ENCODE assay signal across 13 cellular contexts in the genomic region with DNA sequence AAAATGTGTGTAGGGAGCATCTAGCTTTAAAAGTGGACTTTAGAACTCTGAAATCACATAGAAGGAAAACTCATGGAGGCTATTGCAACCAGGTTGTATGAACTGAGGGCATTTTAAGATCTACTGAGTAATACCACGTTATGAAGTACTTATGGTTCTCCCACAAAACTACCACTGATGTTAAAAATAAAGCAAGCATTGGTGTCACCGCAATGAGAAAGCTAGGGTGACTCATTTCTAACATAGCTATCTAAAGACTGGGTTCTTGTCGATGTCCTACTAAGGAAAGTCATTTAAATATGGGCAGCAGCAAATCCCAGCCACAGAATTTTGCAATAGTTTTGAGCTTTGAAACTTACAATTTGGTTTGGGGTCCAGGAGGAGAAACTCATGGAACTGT.
A peak's percentile ranks its signal among the peaks of the same experiment; 100 is the strongest.
DNase-seq lines count a peak whose midpoint lies in the region; ATAC-seq lines count a peak whose summit lies in the region.
"Had no signal": no experiment of that assay in that cellular context is flagged by ENCODE, and none has a peak within 500 bp of the region (broad histone marks: within the 10 kb centered on the region; RNA-seq: fewer than 3 reads in every experiment).

No MANE protein-coding gene starts in this region.

- H3K36me3 ChIP-seq in Karpas-422 (ENCODE audit: insufficient read depth, low read length) = no peaks in the 10 kb centered on the region
- H3K36me3 ChIP-seq: breast epithelium had no signal

- peak; percentile 56 for DNase-seq in fibroblast of peridontal ligament (ENCODE audit: extremely low read depth)
- DNase-seq in DMS114 treated with DMSO at 0.1 percent for 48 hours (lab: John Stamatoyannopoulos, UW; ENCODE audit: unreplicated experiment) = no peak
- DNase-seq in DMS153 treated with DMSO at 0.1 percent for 48 hours (lab: John Stamatoyannopoulos, UW; ENCODE audit: unreplicated experiment) = no peak
- DNase-seq in activated gamma-delta T cell treated with Interleukin-2 at 50 U/mL for 16 hours = no peak
- no peak for DNase-seq in Karpas-422
- DNase-seq: activated CD4-positive, alpha-beta T cell treated with anti-CD3 and anti-CD28 coated beads, Interleukin-2, amount 10 ng/mL, durations not matched to agents 7 days and 5 days; DND-41; NCI-H774; stimulated activated CD4-positive, alpha-beta T cell treated with anti-CD3 and anti-CD28 coated beads, Interleukin-4, amount 100 ng/mL, for 24 hours had no signal

- H3K4me3 ChIP-seq in Karpas-422 (ENCODE audit: low read length) = no peak overlapping the region
- H3K4me3 ChIP-seq: breast epithelium had no signal

- H3K27ac ChIP-seq in Karpas-422 (ENCODE audit: low read length) = no peak overlapping the region
- H3K27ac ChIP-seq: breast epithelium had no signal

- no peaks in the 10 kb centered on the region for H3K79me2 ChIP-seq in Karpas-422 (ENCODE audit: low read length)

- no peak overlapping the region for H3K4me2 ChIP-seq in Karpas-422 (ENCODE audit: low read depth, low read length, poor library complexity, severe bottlenecking)

- H2AFZ ChIP-seq in Karpas-422 (ENCODE audit: low read length) = no peak overlapping the region

- H3K9ac ChIP-seq in Karpas-422 (ENCODE audit: low read length) = no peak overlapping the region

- H4K20me1 ChIP-seq in Karpas-422 (ENCODE audit: insufficient read depth, low read depth, low read length) = no peaks in the 10 kb centered on the region

- H3K9me2 ChIP-seq in Karpas-422 (replicated peaks; ENCODE audit: insufficient read depth, low read length) = no peaks in the 10 kb centered on the region

- H3K9me3 ChIP-seq in Karpas-422 (ENCODE audit: low read length) = no peaks in the 10 kb centered on the region
- H3K9me3 ChIP-seq: breast epithelium had no signal

- H3K4me1 ChIP-seq in Karpas-422 (ENCODE audit: low read length) = no peaks in the 10 kb centered on the region
- H3K4me1 ChIP-seq: breast epithelium had no signal

- H3K27me3 ChIP-seq in Karpas-422 (ENCODE audit: low read length) = no peaks in the 10 kb centered on the region
- H3K27me3 ChIP-seq: breast epithelium had no signal

- ATAC-seq in GM18858 (IDR thresholded peaks at IDR 0.05; ENCODE audit: unreplicated experiment) (peak; percentile 98), HG02610 (IDR thresholded peaks at IDR 0.05; ENCODE audit: unreplicated experiment) (peak; percentile 99), HG03571 (IDR thresholded peaks at IDR 0.05; ENCODE audit: unreplicated experiment) (peak; percentile 54)
